ENCODE assay signal across 15 cellular contexts in genomic region chr17:75762513-75763268, GRCh38. TPM values are rescaled to one million over a fixed set of nuclear protein-coding genes. Genes with fewer than 3 reads are reported as not detected.
DNase-seq lines count a peak whose midpoint lies in the region; ATAC-seq, FAIRE-seq and TF ChIP-seq lines count a peak whose summit lies in the region.
"Had no signal": no experiment of that assay in that cellular context is flagged by ENCODE, and none has a peak within 500 bp of the region (broad histone marks: within the 10 kb centered on the region; RNA-seq: fewer than 3 reads in every experiment).

No MANE protein-coding gene starts in this region.

- intact Hi-C loops in activated CD4-positive, alpha-beta T cell treated with anti-CD3 and anti-CD28 coated beads, Interleukin-2, amount 10 ng/mL, durations not matched to agents 24 days and 14 days (cut with micrococcal nuclease): no loop called here
- intact Hi-C loops in Calu3 (cut with micrococcal nuclease; ENCODE audit: unreplicated experiment): no loop called here

- peak overlapping the region; percentile 43 for H3K4me3 Mint-ChIP-seq in activated CD4-positive, alpha-beta T cell treated with anti-CD3 and anti-CD28 coated beads, Interleukin-2, amount 10 ng/mL, durations not matched to agents 24 days and 14 days
- no peak overlapping the region for H3K4me3 Mint-ChIP-seq in Calu3 (ENCODE audit: low read depth, unreplicated experiment)
- peak overlapping the region; percentile 38 for H3K4me3 Mint-ChIP-seq in natural killer cell treated with Interleukin-12 subunit alpha and Interleukin-12 subunit beta and Interleukin-15 and Interleukin-18, amount 100 ng/mL, for 72 hours

- H3K36me3 ChIP-seq in bronchial epithelial cell (ENCODE audit: control insufficient read depth, insufficient read depth, low read length): peaks cover 8% of the 10 kb centered on the region

- H3K4me3 ChIP-seq in bronchial epithelial cell (ENCODE audit: low read depth, low read length): no peak overlapping the region
- H3K4me3 ChIP-seq: K562 had no signal

- no peaks in the 10 kb centered on the region for H3K9me3 Mint-ChIP-seq in activated CD4-positive, alpha-beta T cell treated with anti-CD3 and anti-CD28 coated beads, Interleukin-2, amount 10 ng/mL, durations not matched to agents 24 days and 14 days
- H3K9me3 Mint-ChIP-seq in Calu3 (ENCODE audit: low read depth, unreplicated experiment): no peaks in the 10 kb centered on the region
- no peaks in the 10 kb centered on the region for H3K9me3 Mint-ChIP-seq in natural killer cell treated with Interleukin-12 subunit alpha and Interleukin-12 subunit beta and Interleukin-15 and Interleukin-18, amount 100 ng/mL, for 72 hours
- H3K9me3 Mint-ChIP-seq: dendritic cell treated with granulocyte-macrophage colony-stimulating factor and Interleukin-4, amounts not matched to agents 40 ng/mL and 50 ng/mL, for 4 days had no signal

- CTCF ChIA-PET in Calu3 (lab: Charles Lee): interaction anchor here (0.7 kb wide), 1 partner anchor 27 kb away, joined by 3 read pairs; no protein-coding TSS in a partner anchor

- DNase-seq in activated CD4-positive, alpha-beta T cell treated with anti-CD3 and anti-CD28 coated beads, Interleukin-2, amount 10 ng/mL, durations not matched to agents 24 days and 14 days: no peak
- DNase-seq in activated CD4-positive, alpha-beta T cell treated with anti-CD3 and anti-CD28 coated beads for 48 hours: no peak
- no peak for DNase-seq in Calu3
- peak; percentile 41 for DNase-seq in bronchial epithelial cell (ENCODE audit: low read depth)
- DNase-seq in natural killer cell treated with Interleukin-12 subunit alpha and Interleukin-12 subunit beta and Interleukin-15 and Interleukin-18, amount 100 ng/mL, for 72 hours (ENCODE audit: low spot score): no peak
- no peak for DNase-seq in epidermal melanocyte (ENCODE audit: insufficient read length, low spot score)
- DNase-seq: DMS 273 treated with DMSO at 0.1 percent for 48 hours; NCI-H1092; SHP77; stimulated activated CD4-positive, alpha-beta T cell treated with anti-CD3 and anti-CD28 coated beads, Interleukin-4, amount 100 ng/mL, for 4 hours; stimulated activated naive CD4-positive, alpha-beta T cell had no signal

- peak overlapping the region; percentile 62 for H3K27ac Mint-ChIP-seq in activated CD4-positive, alpha-beta T cell treated with anti-CD3 and anti-CD28 coated beads, Interleukin-2, amount 10 ng/mL, durations not matched to agents 24 days and 14 days
- H3K27ac Mint-ChIP-seq in Calu3 (ENCODE audit: unreplicated experiment): peak overlapping the region; percentile 60
- no peak overlapping the region for H3K27ac Mint-ChIP-seq in natural killer cell treated with Interleukin-12 subunit alpha and Interleukin-12 subunit beta and Interleukin-15 and Interleukin-18, amount 100 ng/mL, for 72 hours
- H3K27ac Mint-ChIP-seq: dendritic cell treated with granulocyte-macrophage colony-stimulating factor and Interleukin-4, amounts not matched to agents 40 ng/mL and 50 ng/mL, for 4 days had no signal

- peaks cover 4% of the 10 kb centered on the region for H3K36me3 Mint-ChIP-seq in activated CD4-positive, alpha-beta T cell treated with anti-CD3 and anti-CD28 coated beads, Interleukin-2, amount 10 ng/mL, durations not matched to agents 24 days and 14 days (ENCODE audit: low read depth)
- H3K36me3 Mint-ChIP-seq in Calu3 (ENCODE audit: insufficient read depth, unreplicated experiment): peaks cover 45% of the 10 kb centered on the region
- H3K36me3 Mint-ChIP-seq in natural killer cell treated with Interleukin-12 subunit alpha and Interleukin-12 subunit beta and Interleukin-15 and Interleukin-18, amount 100 ng/mL, for 72 hours: no peaks in the 10 kb centered on the region

- no peaks in the 10 kb centered on the region for H3K27me3 ChIP-seq in bronchial epithelial cell (ENCODE audit: control insufficient read depth, insufficient read depth, low read length)

- ATAC-seq in natural killer cell treated with Interleukin-12 subunit alpha and Interleukin-12 subunit beta and Interleukin-15 and Interleukin-18, amount 100 ng/mL, for 72 hours: no peak
- ATAC-seq in HG03521 (IDR thresholded peaks at IDR 0.05; ENCODE audit: unreplicated experiment) (no peak), HG03439 (IDR thresholded peaks at IDR 0.05; ENCODE audit: unreplicated experiment) (no peak)
- ATAC-seq: K562 had no signal

- H3K27me3 Mint-ChIP-seq in activated CD4-positive, alpha-beta T cell treated with anti-CD3 and anti-CD28 coated beads, Interleukin-2, amount 10 ng/mL, durations not matched to agents 24 days and 14 days: no peaks in the 10 kb centered on the region
- H3K27me3 Mint-ChIP-seq in Calu3 (ENCODE audit: unreplicated experiment): no peaks in the 10 kb centered on the region
- H3K27me3 Mint-ChIP-seq in natural killer cell treated with Interleukin-12 subunit alpha and Interleukin-12 subunit beta and Interleukin-15 and Interleukin-18, amount 100 ng/mL, for 72 hours: no peaks in the 10 kb centered on the region

- H3K4me1 Mint-ChIP-seq in activated CD4-positive, alpha-beta T cell treated with anti-CD3 and anti-CD28 coated beads, Interleukin-2, amount 10 ng/mL, durations not matched to agents 24 days and 14 days: peaks cover 14% of the 10 kb centered on the region
- no peaks in the 10 kb centered on the region for H3K4me1 Mint-ChIP-seq in Calu3 (ENCODE audit: low read depth, unreplicated experiment)
- peaks cover 0 to 6% of the 10 kb centered on the region in 2 donors for H3K4me1 Mint-ChIP-seq in natural killer cell treated with Interleukin-12 subunit alpha and Interleukin-12 subunit beta and Interleukin-15 and Interleukin-18, amount 100 ng/mL, for 72 hours (ENCODE audit: low read depth in 2 of 2)

- no peak for FAIRE-seq in bronchial epithelial cell (lab: Jason Lieb, UNC)
- FAIRE-seq: K562 had no signal

- no TSS peak for BruUV-seq in Calu3 (replicated peaks; lab: Mats Ljungman, UMichigan)

- TF ChIP-seq CTCF in Calu3 (IDR thresholded peaks at IDR 0.05; ENCODE audit: unreplicated experiment) (no peak), bronchial epithelial cell (IDR thresholded peaks at IDR 0.05; ENCODE audit: insufficient read depth, low read length, severe bottlenecking) (no peak)

RNA-seq across cellular contexts. Expression of gene GALK1, which starts 2.3 kb away (rescaled TPM):
- 53.3 and 54.7 TPM in 2 replicates for total RNA-seq in activated CD4-positive, alpha-beta T cell treated with anti-CD3 and anti-CD28 coated beads, Interleukin-2, amount 10 ng/mL, durations not matched to agents 24 days and 14 days
- total RNA-seq in Calu3 (2022) (20.4 and 20.5 TPM in 2 replicates), bronchial epithelial cell (13.4 and 32.8 TPM in 2 replicates)
- total RNA-seq in natural killer cell treated with Interleukin-12 subunit alpha and Interleukin-12 subunit beta and Interleukin-15 and Interleukin-18, amount 100 ng/mL, for 72 hours: 10 to 100 TPM; 13.7 to 31.1 TPM

RNA-seq across cellular contexts. Expression of gene UNK, which starts 21.9 kb away (rescaled TPM):
- 28.9 and 30.0 TPM in 2 replicates for total RNA-seq in activated CD4-positive, alpha-beta T cell treated with anti-CD3 and anti-CD28 coated beads, Interleukin-2, amount 10 ng/mL, durations not matched to agents 24 days and 14 days
- total RNA-seq in Calu3 (2022) (26.0 and 29.7 TPM in 2 replicates), bronchial epithelial cell (10.8 and 11.4 TPM in 2 replicates)
- total RNA-seq in natural killer cell treated with Interleukin-12 subunit alpha and Interleukin-12 subunit beta and Interleukin-15 and Interleukin-18, amount 100 ng/mL, for 72 hours: 10 to 100 TPM; 30.6 to 39.8 TPM

RNA-seq across cellular contexts. Expression of gene ITGB4, which starts 41.4 kb away (rescaled TPM):
- 0.71 and 1.8 TPM in 2 replicates for total RNA-seq in activated CD4-positive, alpha-beta T cell treated with anti-CD3 and anti-CD28 coated beads, Interleukin-2, amount 10 ng/mL, durations not matched to agents 24 days and 14 days
- total RNA-seq in Calu3 (2022) (253 and 301 TPM in 2 replicates), bronchial epithelial cell (297 and 565 TPM in 2 replicates)
- under 1 TPM in 1 of 2 donors, not detected in 1; 0.90 TPM for total RNA-seq in natural killer cell treated with Interleukin-12 subunit alpha and Interleukin-12 subunit beta and Interleukin-15 and Interleukin-18, amount 100 ng/mL, for 72 hours

Comparison
In these comparisons a context has a peak if more than half of its experiments do, and no peak if none do; other contexts are left out.
1. H3K27ac Mint-ChIP-seq: peak in activated CD4-positive, alpha-beta T cell treated with anti-CD3 and anti-CD28 coated beads, Interleukin-2, amount 10 ng/mL, durations not matched to agents 24 days and 14 days (single experiment) and Calu3 (single experiment); none in natural killer cell treated with Interleukin-12 subunit alpha and Interleukin-12 subunit beta and Interleukin-15 and Interleukin-18, amount 100 ng/mL, for 72 hours (0 of 2).
2. RNA of gene ITGB4, which starts 41.4 kb away (total RNA-seq): 297 to 565 TPM in bronchial epithelial cell and 253 to 301 TPM in Calu3; 0.71 to 1.8 TPM in activated CD4-positive, alpha-beta T cell treated with anti-CD3 and anti-CD28 coated beads, Interleukin-2, amount 10 ng/mL, durations not matched to agents 24 days and 14 days and 0.90 TPM in natural killer cell treated with Interleukin-12 subunit alpha and Interleukin-12 subunit beta and Interleukin-15 and Interleukin-18, amount 100 ng/mL, for 72 hours; every median in the first group is over 10 times any median in the second.